26 cellular contexts compared by ENCODE assay signal in the genomic region with DNA sequence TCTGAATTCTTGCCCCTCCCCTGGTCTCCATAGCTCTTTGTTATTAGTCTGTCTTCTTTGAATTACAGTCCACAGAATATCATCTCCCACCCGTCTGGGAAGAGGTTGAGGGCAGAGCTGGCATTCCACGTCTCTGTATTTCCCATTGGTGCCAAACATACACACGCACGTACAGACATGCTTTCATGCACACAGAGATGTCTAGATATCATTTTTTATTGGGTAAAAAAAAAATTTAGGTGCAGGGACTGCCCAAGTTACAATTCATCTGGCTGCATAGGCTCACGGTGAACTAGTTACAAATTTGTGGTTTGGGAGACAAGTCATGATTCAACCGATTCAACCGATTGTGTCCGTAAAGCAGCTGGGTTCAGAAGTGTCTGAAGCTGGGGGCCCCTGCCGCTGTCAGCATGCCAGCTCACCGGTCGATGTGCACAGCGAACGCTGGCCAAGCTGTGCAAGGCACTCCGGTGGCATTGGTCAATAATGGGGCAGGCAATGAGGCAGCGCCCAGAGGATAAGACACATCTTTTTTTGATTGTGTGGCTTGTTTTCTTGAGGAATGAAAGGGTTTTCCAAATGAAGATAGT.
"Had no signal": no experiment of that assay in that cellular context is flagged by ENCODE, and none has a peak within 500 bp of the region (broad histone marks: within the 10 kb centered on the region; RNA-seq: fewer than 3 reads in every experiment).

No MANE protein-coding gene starts in this region.

- H3K36me3 ChIP-seq: neural progenitor cell, right atrium auricular region, suprapubic skin, tibial artery, upper lobe of right lung had no signal

- H3K36me3 Mint-ChIP-seq: activated CD4-positive, alpha-beta memory T cell treated with anti-CD3 and anti-CD28 coated beads for 36 hours; activated naive CD4-positive, alpha-beta T cell treated with anti-CD3 and anti-CD28 coated beads, Interleukin-2, amount 10 ng/mL, durations not matched to agents 7 days and 5 days; memory B cell; naive thymus-derived CD4-positive, alpha-beta T cell; neural progenitor cell had no signal

- H3K27ac ChIP-seq: neural progenitor cell, parathyroid adenoma, right atrium auricular region, suprapubic skin, tibial artery, upper lobe of right lung had no signal

- H3K9me3 ChIP-seq: right atrium auricular region, suprapubic skin, tibial artery, upper lobe of right lung had no signal

- H3K4me1 Mint-ChIP-seq: memory B cell had no signal

- DNase-seq: activated CD4-positive, alpha-beta memory T cell treated with anti-CD3 and anti-CD28 coated beads for 36 hours; activated CD4-positive, alpha-beta T cell treated with anti-CD3 and anti-CD28 coated beads for 48 hours; activated CD8-positive, alpha-beta memory T cell treated with anti-CD3 and anti-CD28 coated beads, Interleukin-2, amount 50 U/mL, for 4 hours; activated gamma-delta T cell; activated naive CD4-positive, alpha-beta T cell treated with anti-CD3 and anti-CD28 coated beads, Interleukin-2, amount 10 ng/mL, durations not matched to agents 7 days and 5 days; activated T-cell treated with anti-CD3 and anti-CD28 coated beads, Interleukin-2, amount 50 U/mL, for 1 hour; amniotic stem cell; dermis blood vessel endothelial cell; effector CD4-positive, alpha-beta T cell; head of caudate nucleus; hippocampal formation; midbrain; naive thymus-derived CD4-positive, alpha-beta T cell; occipital lobe; stimulated activated CD4-positive, alpha-beta T cell treated with anti-CD3 and anti-CD28 coated beads, Interleukin-15, amount 100 ng/mL, for 24 hours; stimulated activated CD4-positive, alpha-beta T cell treated with anti-CD3 and anti-CD28 coated beads, Interleukin-2, amount 100 ng/mL, for 24 hours; stimulated activated naive CD4-positive, alpha-beta T cell; T-helper 2 cell; tibial artery; upper lobe of right lung had no signal

- H3K27me3 ChIP-seq: neural progenitor cell, right atrium auricular region, upper lobe of right lung had no signal

- ATAC-seq: activated CD4-positive, CD25-positive, alpha-beta regulatory T cell treated with anti-CD3 and anti-CD28 coated beads, Interleukin-2, amount 50 U/mL, for 24 hours; naive thymus-derived CD4-positive, alpha-beta T cell; upper lobe of right lung had no signal

- H3K27ac Mint-ChIP-seq: activated CD4-positive, alpha-beta memory T cell treated with anti-CD3 and anti-CD28 coated beads for 36 hours; activated naive CD4-positive, alpha-beta T cell treated with anti-CD3 and anti-CD28 coated beads, Interleukin-2, amount 10 ng/mL, durations not matched to agents 7 days and 5 days; memory B cell; neural progenitor cell had no signal

- H3K4me3 Mint-ChIP-seq: activated CD4-positive, alpha-beta memory T cell treated with anti-CD3 and anti-CD28 coated beads for 36 hours; activated naive CD4-positive, alpha-beta T cell treated with anti-CD3 and anti-CD28 coated beads, Interleukin-2, amount 10 ng/mL, durations not matched to agents 7 days and 5 days; memory B cell; naive thymus-derived CD4-positive, alpha-beta T cell; neural progenitor cell had no signal

- H3K4me3 ChIP-seq: neural progenitor cell, right atrium auricular region, suprapubic skin, tibial artery, upper lobe of right lung had no signal

- H3K4me1 ChIP-seq: parathyroid adenoma, upper lobe of right lung had no signal

- H3K9me3 Mint-ChIP-seq: activated CD4-positive, alpha-beta memory T cell treated with anti-CD3 and anti-CD28 coated beads for 36 hours; activated naive CD4-positive, alpha-beta T cell treated with anti-CD3 and anti-CD28 coated beads, Interleukin-2, amount 10 ng/mL, durations not matched to agents 7 days and 5 days; memory B cell; neural progenitor cell had no signal
